Comparison of ENCODE assay signal across 15 cellular contexts in genomic region chr1:62117416-62117815, GRCh38.
DNase-seq lines count a peak whose midpoint lies in the region; ATAC-seq and TF ChIP-seq lines count a peak whose summit lies in the region.
"Had no signal": no experiment of that assay in that cellular context is flagged by ENCODE, and none has a peak within 500 bp of the region (broad histone marks: within the 10 kb centered on the region; RNA-seq: fewer than 3 reads in every experiment).

No MANE protein-coding gene starts in this region.

- intact Hi-C loops in ovary (cut with DNase I) (no loop called here), ascending aorta (cut with DNase I) (no loop called here)

- H3K27ac ChIP-seq in SK-N-SH (ENCODE audit: low read depth in 2 of 2, low read length in 1 of 2) = no peak overlapping the region
- peak overlapping the region; percentile 72 for H3K27ac ChIP-seq in SK-N-MC
- H3K27ac ChIP-seq in ovary = no peak overlapping the region
- H3K27ac ChIP-seq in ascending aorta = no peak overlapping the region
- H3K27ac ChIP-seq: 22Rv1; BLaER1 treated with 17β-estradiol and CSF1 and Interleukin-3, amounts not matched to agents 10 nM and 100 nM had no signal

- H3K4me3 ChIP-seq in SK-N-SH (ENCODE audit: low read depth in 2 of 2, low read length in 1 of 2) (no peak overlapping the region), SK-N-MC (peak overlapping the region; percentile 17; the same call in 1 of the 2 replicates), ovary (no peak overlapping the region), ascending aorta (no peak overlapping the region)
- H3K4me3 ChIP-seq: BLaER1 treated with 17β-estradiol and CSF1 and Interleukin-3, amounts not matched to agents 10 nM and 100 nM had no signal

- H3K27me3 ChIP-seq in SK-N-SH (ENCODE audit: insufficient read depth) (no peaks in the 10 kb centered on the region), ovary (no peaks in the 10 kb centered on the region), ascending aorta (no peaks in the 10 kb centered on the region)
- H3K27me3 ChIP-seq: BLaER1 treated with 17β-estradiol and CSF1 and Interleukin-3, amounts not matched to agents 10 nM and 100 nM had no signal

- H3K9me3 ChIP-seq in SK-N-SH (no peaks in the 10 kb centered on the region), SK-N-MC (ENCODE audit: low read depth, low read length) (no peaks in the 10 kb centered on the region), ovary (no peaks in the 10 kb centered on the region), ascending aorta (no peaks in the 10 kb centered on the region)
- H3K9me3 ChIP-seq: BLaER1 treated with 17β-estradiol and CSF1 and Interleukin-3, amounts not matched to agents 10 nM and 100 nM had no signal

- H3K9ac ChIP-seq in SK-N-SH = no peak overlapping the region
- H3K9ac ChIP-seq in SK-N-MC (ENCODE audit: insufficient read length) = no peak overlapping the region
- H3K9ac ChIP-seq: BLaER1 treated with 17β-estradiol and CSF1 and Interleukin-3, amounts not matched to agents 10 nM and 100 nM had no signal

- no peaks in the 10 kb centered on the region for H3K27me3 Mint-ChIP-seq in nephron progenitor cell (ENCODE audit: low read depth, poor library complexity)
- H3K27me3 Mint-ChIP-seq: CD4-positive, CD25-positive, alpha-beta regulatory T cell had no signal

- TF ChIP-seq EP300 in SK-N-SH (IDR thresholded peaks at IDR 0.05; ENCODE audit: borderline replicate concordance in 1 of 2, low read depth in 1 of 2, low read length in 1 of 2) = peak in 1 of 2 experiments; percentile 30; a peak in 1 of 4 replicates
- no peak for TF ChIP-seq EP300 in ovary (IDR thresholded peaks at IDR 0.05)

- H3F3A ChIP-seq in SK-N-SH (replicated peaks; ENCODE audit: insufficient read depth) = peaks cover 2% of the 10 kb centered on the region

- POLR2A ChIA-PET in SK-N-SH (lab: Yijun Ruan, JAX) = no interaction called here

- no peak overlapping the region for H2AFZ ChIP-seq in SK-N-SH (ENCODE audit: low read depth)

- no peaks in the 10 kb centered on the region for H3K4me1 Mint-ChIP-seq in nephron progenitor cell
- H3K4me1 Mint-ChIP-seq: CD4-positive, CD25-positive, alpha-beta regulatory T cell had no signal

- H3K79me2 ChIP-seq in SK-N-SH (ENCODE audit: insufficient read depth) = no peaks in the 10 kb centered on the region

- H3K36me3 Mint-ChIP-seq in nephron progenitor cell (ENCODE audit: low read depth) = no peaks in the 10 kb centered on the region

- TF ChIP-seq POLR2A in ovary (IDR thresholded peaks at IDR 0.05) = no peak

- no peak overlapping the region for H3K4me2 ChIP-seq in SK-N-SH
- H3K4me2 ChIP-seq: BLaER1 treated with 17β-estradiol and CSF1 and Interleukin-3, amounts not matched to agents 10 nM and 100 nM had no signal

- no peaks in the 10 kb centered on the region for H3K9me3 Mint-ChIP-seq in nephron progenitor cell

- DNase-seq in DMS 273 (lab: John Stamatoyannopoulos, UW; ENCODE audit: unreplicated experiment) (peak; percentile 15), DMS 273 treated with DMSO at 0.1 percent for 48 hours (lab: John Stamatoyannopoulos, UW) (no peak), SK-N-SH (no peak), SK-N-MC (ENCODE audit: low read depth, low spot score) (peak; percentile 12), nephron progenitor cell (no peak), ovary (no peak), ascending aorta (ENCODE audit: low spot score in 2 of 2) (no peak)
- DNase-seq: CD4-positive, CD25-positive, alpha-beta regulatory T cell; DMS79; EL; HCEC 1CT; IMR-90 had no signal

- peak overlapping the region; percentile 64 for H3K27ac Mint-ChIP-seq in nephron progenitor cell
- H3K27ac Mint-ChIP-seq: CD4-positive, CD25-positive, alpha-beta regulatory T cell had no signal

- WGBS in SK-N-SH (ENCODE audit: low lambda C conversion rate) = 77% methylated on average over 2 of the region's 2 CpGs
- WGBS in ovary, 3 donors = 81 to 91% (median 90%) methylated on average over 2 of the region's 2 CpGs

- H3K4me1 ChIP-seq in SK-N-SH (ENCODE audit: control insufficient read depth in 1 of 2, insufficient read depth in 2 of 2, low read depth in 1 of 2, low read length in 1 of 2) (peaks cover 0 to 6% of the 10 kb centered on the region in 2 experiments; a peak in 2 of 4 replicates), ovary (ENCODE audit: insufficient read depth) (no peaks in the 10 kb centered on the region), ascending aorta (no peaks in the 10 kb centered on the region)

- H3K9me2 ChIP-seq in SK-N-SH = no peaks in the 10 kb centered on the region

- no peak for ATAC-seq in SK-N-SH treated with all-trans-retinoic acid at 6 μM for 48 hours

- H3K36me3 ChIP-seq in SK-N-SH (replicated peaks in 1 of 2; ENCODE audit: control insufficient read depth in 1 of 2, insufficient read depth in 2 of 2, low read length in 1 of 2) (no peaks in the 10 kb centered on the region), SK-N-MC (ENCODE audit: insufficient read depth, low read length) (no peaks in the 10 kb centered on the region), ovary (no peaks in the 10 kb centered on the region), ascending aorta (peaks cover 3 to 4% of the 10 kb centered on the region in 2 donors)
- H3K36me3 ChIP-seq: BLaER1 treated with 17β-estradiol and CSF1 and Interleukin-3, amounts not matched to agents 10 nM and 100 nM had no signal

- no peaks in the 10 kb centered on the region for H4K20me1 ChIP-seq in SK-N-SH (ENCODE audit: insufficient read depth)
- H4K20me1 ChIP-seq: BLaER1 treated with 17β-estradiol and CSF1 and Interleukin-3, amounts not matched to agents 10 nM and 100 nM had no signal

- TF ChIP-seq CTCF in SK-N-SH (IDR thresholded peaks at IDR 0.05) = no peak
- TF ChIP-seq CTCF in nephron progenitor cell (IDR thresholded peaks at IDR 0.05) = no peak
- no peak for TF ChIP-seq CTCF in ovary (IDR thresholded peaks at IDR 0.05)
- TF ChIP-seq CTCF in ascending aorta (IDR thresholded peaks at IDR 0.05) = no peak

- CTCF ChIA-PET in SK-N-SH (lab: Yijun Ruan, JAX) = interaction anchor here (1.0 to 3.8 kb wide), 4 partner anchors 15 to 35 kb away, joined by 5 to 14 read pairs (median 6); no protein-coding TSS in a partner anchor

- H3K4me3 Mint-ChIP-seq in nephron progenitor cell = no peak overlapping the region
- H3K4me3 Mint-ChIP-seq: CD4-positive, CD25-positive, alpha-beta regulatory T cell had no signal

- TF ChIP-seq RAD21 in SK-N-SH (IDR thresholded peaks at IDR 0.05; ENCODE audit: low read length) = no peak

TF ChIP-seq in SK-N-SH treated with all-trans-retinoic acid at 6 μM for 48 hours, 23 proteins besides CTCF, POLR2A, EP300 and RAD21:
- TF ChIP-seq TCF4 (CRISPR knock-in tag; IDR thresholded peaks at IDR 0.05; ENCODE audit: borderline replicate concordance) (0 out of 2 replicates have a peak, but pooled peaks have one; percentile 12), ESRRG (CRISPR knock-in tag; IDR thresholded peaks at IDR 0.05) (no peak)

TF ChIP-seq in SK-N-SH, 30 proteins besides CTCF, POLR2A, EP300 and RAD21 (continues in another document):
- TF ChIP-seq, protein P1, sequence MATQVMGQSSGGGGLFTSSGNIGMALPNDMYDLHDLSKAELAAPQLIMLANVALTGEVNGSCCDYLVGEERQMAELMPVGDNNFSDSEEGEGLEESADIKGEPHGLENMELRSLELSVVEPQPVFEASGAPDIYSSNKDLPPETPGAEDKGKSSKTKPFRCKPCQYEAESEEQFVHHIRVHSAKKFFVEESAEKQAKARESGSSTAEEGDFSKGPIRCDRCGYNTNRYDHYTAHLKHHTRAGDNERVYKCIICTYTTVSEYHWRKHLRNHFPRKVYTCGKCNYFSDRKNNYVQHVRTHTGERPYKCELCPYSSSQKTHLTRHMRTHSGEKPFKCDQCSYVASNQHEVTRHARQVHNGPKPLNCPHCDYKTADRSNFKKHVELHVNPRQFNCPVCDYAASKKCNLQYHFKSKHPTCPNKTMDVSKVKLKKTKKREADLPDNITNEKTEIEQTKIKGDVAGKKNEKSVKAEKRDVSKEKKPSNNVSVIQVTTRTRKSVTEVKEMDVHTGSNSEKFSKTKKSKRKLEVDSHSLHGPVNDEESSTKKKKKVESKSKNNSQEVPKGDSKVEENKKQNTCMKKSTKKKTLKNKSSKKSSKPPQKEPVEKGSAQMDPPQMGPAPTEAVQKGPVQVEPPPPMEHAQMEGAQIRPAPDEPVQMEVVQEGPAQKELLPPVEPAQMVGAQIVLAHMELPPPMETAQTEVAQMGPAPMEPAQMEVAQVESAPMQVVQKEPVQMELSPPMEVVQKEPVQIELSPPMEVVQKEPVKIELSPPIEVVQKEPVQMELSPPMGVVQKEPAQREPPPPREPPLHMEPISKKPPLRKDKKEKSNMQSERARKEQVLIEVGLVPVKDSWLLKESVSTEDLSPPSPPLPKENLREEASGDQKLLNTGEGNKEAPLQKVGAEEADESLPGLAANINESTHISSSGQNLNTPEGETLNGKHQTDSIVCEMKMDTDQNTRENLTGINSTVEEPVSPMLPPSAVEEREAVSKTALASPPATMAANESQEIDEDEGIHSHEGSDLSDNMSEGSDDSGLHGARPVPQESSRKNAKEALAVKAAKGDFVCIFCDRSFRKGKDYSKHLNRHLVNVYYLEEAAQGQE (IDR thresholded peaks at IDR 0.05; ENCODE audit: low read depth, low read length) = no peak
- no peak for TF ChIP-seq USF2 (IDR thresholded peaks at IDR 0.05; ENCODE audit: borderline replicate concordance, low read depth, low read length)
- no peak for TF ChIP-seq NFIC (IDR thresholded peaks at IDR 0.05; ENCODE audit: borderline replicate concordance)
- TF ChIP-seq USF1 (IDR thresholded peaks at IDR 0.05; ENCODE audit: borderline replicate concordance, low read depth) = no peak
- no peak for TF ChIP-seq RCOR1 (IDR thresholded peaks at IDR 0.05; ENCODE audit: low read length)
- no peak for TF ChIP-seq FOXM1 (IDR thresholded peaks at IDR 0.05; ENCODE audit: low read depth)
- no peak for TF ChIP-seq GABPA (IDR thresholded peaks at IDR 0.05; ENCODE audit: low read depth)
- TF ChIP-seq GATA2 (CRISPR knock-in tag; IDR thresholded peaks at IDR 0.05) = no peak
- no peak for TF ChIP-seq MXI1 (IDR thresholded peaks at IDR 0.05; ENCODE audit: low read depth, low read length)

Comparison
In these comparisons a context has a peak if more than half of its experiments do, and no peak if none do; other contexts are left out.
1. DNase-seq: peak in DMS 273 (single experiment) and SK-N-MC (single experiment); none in DMS 273 treated with DMSO at 0.1 percent for 48 hours (single experiment), SK-N-SH (single experiment), nephron progenitor cell (single experiment), ovary (0 of 5) and ascending aorta (0 of 2).